Comparison of ENCODE assay signal across 10 cellular contexts in the genomic region with DNA sequence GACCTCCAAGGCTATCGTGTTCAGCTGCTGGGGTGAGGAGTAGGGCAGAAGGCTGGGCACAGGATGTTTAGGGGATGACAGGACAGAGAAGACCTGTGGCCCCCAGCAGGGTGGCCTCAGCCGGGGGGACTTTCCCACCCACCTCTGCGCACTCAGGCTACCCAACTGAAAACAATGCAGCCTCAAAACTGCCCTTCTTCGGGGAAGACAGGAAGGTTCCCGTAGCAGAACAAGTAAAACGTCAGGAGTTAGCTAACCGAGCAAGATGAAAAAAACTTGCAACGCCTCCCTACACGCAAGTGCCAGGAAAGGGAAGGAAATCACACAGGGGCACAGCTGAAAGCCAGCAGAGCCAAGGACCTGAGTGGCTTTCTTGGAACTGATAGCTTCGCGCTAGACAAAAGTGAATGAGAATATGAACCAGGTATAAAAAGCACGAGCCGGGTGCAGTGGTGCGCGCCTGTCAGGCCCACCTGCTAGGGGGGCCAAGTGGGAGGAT. TPM values are rescaled to one million over a fixed set of nuclear protein-coding genes. Genes with fewer than 3 reads are reported as not detected.
DNase-seq lines count a peak whose midpoint lies in the region; ATAC-seq and TF ChIP-seq lines count a peak whose summit lies in the region.
"Had no signal": no experiment of that assay in that cellular context is flagged by ENCODE, and none has a peak within 500 bp of the region (broad histone marks: within the 10 kb centered on the region; RNA-seq: fewer than 3 reads in every experiment).

No MANE protein-coding gene starts in this region.

- H3K4me1 ChIP-seq in mammary epithelial cell (ENCODE audit: insufficient read depth, low read length) (no peaks in the 10 kb centered on the region), spleen (peaks cover 9 to 49% (median 29%) of the 10 kb centered on the region in 6 donors)
- no peaks in the 10 kb centered on the region for H3K4me1 ChIP-seq in effector memory CD4-positive, alpha-beta T cell (ENCODE audit: control insufficient read depth, insufficient read depth, low read length, poor library complexity, severe bottlenecking)
- H3K4me1 ChIP-seq: neural progenitor cell had no signal

- intact Hi-C loops in mammary epithelial cell (cut with micrococcal nuclease): no loop called here
- intact Hi-C loops in spleen (cut with DNase I; ENCODE audit: low total_unique reads): loop anchor here (10.0 kb wide), 1 partner anchor 55 kb away; the partner anchor contains the start of gene FES

- ATAC-seq in GM18858 (IDR thresholded peaks at IDR 0.05; ENCODE audit: unreplicated experiment) (peak; percentile 49), HG03460 (IDR thresholded peaks at IDR 0.05; ENCODE audit: unreplicated experiment) (no peak)

- peak; percentile 67 for DNase-seq in MV-4-11 (lab: John Stamatoyannopoulos, UW)
- DNase-seq in mammary epithelial cell: no peak
- peak; percentile 82 for DNase-seq in spleen
- DNase-seq in midbrain (lab: John Stamatoyannopoulos, UW): no peak
- no peak for DNase-seq in effector memory CD4-positive, alpha-beta T cell
- DNase-seq in hepatic stellate cell (ENCODE audit: low spot score): no peak
- DNase-seq: cerebellar nuclear complex had no signal

- H3K27me3 ChIP-seq in mammary epithelial cell (ENCODE audit: insufficient read depth, low read length) (no peaks in the 10 kb centered on the region), spleen (replicated peaks in 1 of 7) (peaks cover 0 to 4% (median 0%) of the 10 kb centered on the region in 7 donors)
- H3K27me3 ChIP-seq in effector memory CD4-positive, alpha-beta T cell (replicated peaks; ENCODE audit: control insufficient read depth, insufficient read depth, low read length, poor library complexity, severe bottlenecking): no peaks in the 10 kb centered on the region
- H3K27me3 ChIP-seq: neural progenitor cell had no signal

- no peak overlapping the region for H3K4me2 ChIP-seq in mammary epithelial cell (ENCODE audit: insufficient read depth, low read depth, low read length)
- H3K4me2 ChIP-seq: neural progenitor cell had no signal

- H3K9me3 ChIP-seq in mammary epithelial cell (replicated peaks; ENCODE audit: insufficient read depth, low read length) (no peaks in the 10 kb centered on the region), spleen (no peaks in the 10 kb centered on the region)
- H3K9me3 ChIP-seq in effector memory CD4-positive, alpha-beta T cell (ENCODE audit: control insufficient read depth, low read length): no peaks in the 10 kb centered on the region

- TF ChIP-seq CTCF in mammary epithelial cell (conservative IDR thresholded peaks at IDR 0.05 in 1 of 2, IDR thresholded peaks at IDR 0.05 in 1 of 2; ENCODE audit: extremely low read depth in 1 of 2, insufficient read depth in 1 of 2, low read depth in 1 of 2, low read length in 2 of 2): no peak
- peak in 1 of 11 experiments; percentile 18 for TF ChIP-seq CTCF in spleen (IDR thresholded peaks at IDR 0.05 in 8 of 11, conservative IDR thresholded peaks at IDR 0.05 in 3 of 11)

- H2AFZ ChIP-seq in mammary epithelial cell (ENCODE audit: low read depth, low read length): peak overlapping the region; percentile 59
- H2AFZ ChIP-seq: neural progenitor cell had no signal

- H3K9ac ChIP-seq in mammary epithelial cell (ENCODE audit: insufficient read depth, low read length): no peak overlapping the region
- H3K9ac ChIP-seq: neural progenitor cell had no signal

- H3K27ac ChIP-seq in mammary epithelial cell (ENCODE audit: insufficient read depth, low read depth, low read length): no peak overlapping the region
- H3K27ac ChIP-seq in spleen: peak overlapping the region; percentile 2 to 94 (median 89)
- no peak overlapping the region for H3K27ac ChIP-seq in effector memory CD4-positive, alpha-beta T cell (ENCODE audit: insufficient read depth, low read length, poor library complexity, severe bottlenecking)
- H3K27ac ChIP-seq: neural progenitor cell had no signal

- in situ Hi-C loops in mammary epithelial cell (cut with MboI; ENCODE audit: low sequenced_read_pairs in 2 of 2): no loop called here

- H3K79me2 ChIP-seq in mammary epithelial cell (ENCODE audit: insufficient read depth, low read length): no peaks in the 10 kb centered on the region

- H3K36me3 ChIP-seq in mammary epithelial cell (ENCODE audit: insufficient read depth, low read length): no peaks in the 10 kb centered on the region
- no peaks in the 10 kb centered on the region for H3K36me3 ChIP-seq in spleen
- no peaks in the 10 kb centered on the region for H3K36me3 ChIP-seq in effector memory CD4-positive, alpha-beta T cell (ENCODE audit: control insufficient read depth, insufficient read depth, low read length)
- H3K36me3 ChIP-seq: neural progenitor cell had no signal

- H3K4me3 ChIP-seq in mammary epithelial cell (replicated peaks in 1 of 3; ENCODE audit: insufficient read depth in 1 of 3, low read depth in 2 of 3, low read length in 3 of 3): no peak overlapping the region
- H3K4me3 ChIP-seq in spleen: peak overlapping the region in 1 of 8 donors; percentile 27
- no peak overlapping the region for H3K4me3 ChIP-seq in effector memory CD4-positive, alpha-beta T cell (ENCODE audit: insufficient read depth, low read depth, low read length, poor library complexity, severe bottlenecking)
- H3K4me3 ChIP-seq: neural progenitor cell had no signal

- no peaks in the 10 kb centered on the region for H4K20me1 ChIP-seq in mammary epithelial cell (ENCODE audit: insufficient read depth, low read length)

- 13% methylated on average over 5 of the region's 15 CpGs for WGBS in mammary epithelial cell (ENCODE audit: low coverage, missing lambda C conversion rate)
- WGBS in spleen, 5 donors: 8 to 14% (median 10%) methylated on average over 14 to 15 of the region's 15 CpGs

- dilution Hi-C loops in mammary epithelial cell (cut with HindIII; ENCODE audit: low sequenced_read_pairs): no loop called here

- no TSS peak for BruUV-seq in mammary epithelial cell (replicated peaks; lab: Mats Ljungman, UMichigan)

- TF ChIP-seq POLR2A in spleen (IDR thresholded peaks at IDR 0.05): peak in 1 of 3 donors; percentile 19

- CTCF ChIA-PET in mammary epithelial cell (lab: Charles Lee; ENCODE audit: low non-redundant PET): no interaction called here

RNA-seq across cellular contexts. Expression of gene FURIN, which starts 38.4 kb away (rescaled TPM):
- 10 to 100 TPM; 49.6 to 50.3 TPM for total RNA-seq in mammary epithelial cell
- 37.0 TPM for polyA plus RNA-seq in mammary epithelial cell
- polyA minus RNA-seq in mammary epithelial cell: 44.6 TPM
- total RNA-seq in spleen: 100 to 1,000 TPM in 2 of 7 donors, 10 to 100 TPM in 5; 62.0 to 139 (median 86.8) TPM
- 10 to 100 TPM in 2 of 3 donors, 1 to 10 TPM in 1; 10.0 to 33.3 (median 10.9) TPM for polyA plus RNA-seq in spleen

RNA-seq across cellular contexts. Expression of gene FES, which starts 54.3 kb away (rescaled TPM):
- 1 to 10 TPM in 1 of 2 donors, not detected in 1; 2.8 TPM for total RNA-seq in mammary epithelial cell
- polyA plus RNA-seq in mammary epithelial cell: not detected
- polyA minus RNA-seq in mammary epithelial cell: not detected
- 100 to 1,000 TPM; 150 to 369 (median 272) TPM for total RNA-seq in spleen
- 100 to 1,000 TPM in 1 of 3 donors, 10 to 100 TPM in 2; 39.5 to 176 (median 89.2) TPM for polyA plus RNA-seq in spleen

Comparison
In these comparisons a context has a peak if more than half of its experiments do, and no peak if none do; other contexts are left out.
1. DNase-seq: peak in MV-4-11 (single experiment) and spleen (single experiment); none in mammary epithelial cell (single experiment), midbrain (single experiment), effector memory CD4-positive, alpha-beta T cell (0 of 3) and hepatic stellate cell (single experiment).
2. H3K27ac ChIP-seq: peak in spleen (8 of 8); none in mammary epithelial cell (single experiment) and effector memory CD4-positive, alpha-beta T cell (single experiment).
3. RNA of gene FES, which starts 54.3 kb away (total RNA-seq): 150 to 369 TPM in spleen; 2.8 TPM in mammary epithelial cell; every median in the first group is over 10 times any median in the second.